In genomic region chr6:108260809-108261569, GRCh38 we compare ENCODE assay signal across 8 cellular contexts. TPM values are rescaled to one million over a fixed set of nuclear protein-coding genes. Genes with fewer than 3 reads are reported as not detected.
DNase-seq lines count a peak whose midpoint lies in the region; ATAC-seq and TF ChIP-seq lines count a peak whose summit lies in the region.

SNX3 (minus strand) TSS chr6:108261040; CDS start chr6:108260921, 119 bp downstream.

- peaks cover 12% of the 10 kb centered on the region for H3K4me1 ChIP-seq in mammary epithelial cell (ENCODE audit: insufficient read depth, low read length)
- H3K4me1 ChIP-seq in iPS-20b (ENCODE audit: insufficient read depth, low read length) = no peaks in the 10 kb centered on the region; the same call in 1 of the 2 replicates

- TF ChIP-seq CTCF in AG04450 (IDR thresholded peaks at IDR 0.05; ENCODE audit: low read depth, low read length) (peak; percentile 32), WERI-Rb-1 (IDR thresholded peaks at IDR 0.05; ENCODE audit: low read depth, low read length) (peak; percentile 22; the same call in 1 of the 2 replicates), mammary epithelial cell (conservative IDR thresholded peaks at IDR 0.05 in 1 of 2, IDR thresholded peaks at IDR 0.05 in 1 of 2; ENCODE audit: extremely low read depth in 1 of 2, insufficient read depth in 1 of 2, low read depth in 1 of 2, low read length in 2 of 2) (peak in 1 of 2 donors; percentile 14)

- H3K9me3 ChIP-seq in AG04450 (ENCODE audit: control insufficient read depth, insufficient read depth, low read length) (peaks cover 4% of the 10 kb centered on the region; the same call in 1 of the 2 replicates), WERI-Rb-1 (ENCODE audit: severe bottlenecking) (no peaks in the 10 kb centered on the region), mammary epithelial cell (replicated peaks; ENCODE audit: insufficient read depth, low read length) (no peaks in the 10 kb centered on the region), iPS-20b (ENCODE audit: insufficient read depth, low read depth, low read length) (no peaks in the 10 kb centered on the region)

- POLR2A ChIA-PET in AG04450 (lab: Yijun Ruan, JAX) = interaction anchor here (0.5 to 1.6 kb wide), 6 partner anchors 12 to 1919 kb away, joined by 3 to 9 read pairs (median 6); partner anchors contain the start of genes AFG1L and WASF1

- peak within 1 kb of the TSS; percentile 80 for H3K9ac ChIP-seq in mammary epithelial cell (ENCODE audit: insufficient read depth, low read length)
- H3K9ac ChIP-seq in iPS-20b (ENCODE audit: low read depth, low read length) = peak within 1 kb of the TSS; percentile 84; the same call in 1 of the 2 replicates

- peaks cover 48% of the 10 kb centered on the region for H3K79me2 ChIP-seq in mammary epithelial cell (ENCODE audit: insufficient read depth, low read length)

- H3K4me2 ChIP-seq in mammary epithelial cell (ENCODE audit: insufficient read depth, low read depth, low read length) = peak within 1 kb of the TSS; percentile 84

- BruUV-seq in mammary epithelial cell (replicated peaks; lab: Mats Ljungman, UMichigan) = no TSS peak

- H3K27ac ChIP-seq in AG04450 (ENCODE audit: low read depth, low read length) = peak within 1 kb of the TSS; percentile 86
- peak within 1 kb of the TSS; percentile 82 for H3K27ac ChIP-seq in WERI-Rb-1
- H3K27ac ChIP-seq in mammary epithelial cell (ENCODE audit: insufficient read depth, low read depth, low read length) = peak within 1 kb of the TSS; percentile 75
- no peak within 1 kb of the TSS for H3K27ac ChIP-seq in iPS-20b (ENCODE audit: low read length)
- peak within 1 kb of the TSS; percentile 85 to 99 (median 97) for H3K27ac ChIP-seq in skin epidermis

- in situ Hi-C loops in mammary epithelial cell (cut with MboI; ENCODE audit: low sequenced_read_pairs in 2 of 2) = loop anchor here in 1 of 2 donors (25.0 kb wide), 1 partner anchor 226 kb away; no protein-coding TSS in a partner anchor

- intact Hi-C loops in mammary epithelial cell (cut with micrococcal nuclease) = loop anchor here (1.0 to 5.0 kb wide), 4 partner anchors 33 to 231 kb away; no protein-coding TSS in a partner anchor

- H3K36me3 ChIP-seq in WERI-Rb-1 = peaks cover 10% of the 10 kb centered on the region; the same call in 1 of the 2 replicates
- H3K36me3 ChIP-seq in mammary epithelial cell (ENCODE audit: insufficient read depth, low read length) = peaks cover 4% of the 10 kb centered on the region
- no peaks in the 10 kb centered on the region for H3K36me3 ChIP-seq in iPS-20b (ENCODE audit: insufficient read depth, low read depth, low read length)

- WGBS in mammary epithelial cell (ENCODE audit: low coverage, missing lambda C conversion rate) = 1% methylated on average over 19 of the region's 83 CpGs

- ATAC-seq in GM18868 (IDR thresholded peaks at IDR 0.05; ENCODE audit: unreplicated experiment) (peak; percentile 91), HG03108 (IDR thresholded peaks at IDR 0.05; ENCODE audit: unreplicated experiment) (peak; percentile 86)

- peak within 1 kb of the TSS; percentile 97 for H2AFZ ChIP-seq in mammary epithelial cell (ENCODE audit: low read depth, low read length)

- H4K20me1 ChIP-seq in mammary epithelial cell (ENCODE audit: insufficient read depth, low read length) = no peaks in the 10 kb centered on the region

- peak; percentile 90 for DNase-seq in AG04450 (ENCODE audit: low read depth, low spot score)
- peak; percentile 96 for DNase-seq in NCI-H2196 (lab: John Stamatoyannopoulos, UW; ENCODE audit: unreplicated experiment)
- peak; percentile 93 for DNase-seq in WERI-Rb-1
- DNase-seq in mammary epithelial cell = peak; percentile 98

- H3K4me3 ChIP-seq in AG04450 (ENCODE audit: low read depth, low read length) = peak within 1 kb of the TSS; percentile 86
- H3K4me3 ChIP-seq in WERI-Rb-1 (ENCODE audit: low read depth, low read length) = peak within 1 kb of the TSS; percentile 98
- peak within 1 kb of the TSS; percentile 84 to 98 (median 93) for H3K4me3 ChIP-seq in mammary epithelial cell (replicated peaks in 1 of 3; ENCODE audit: insufficient read depth in 1 of 3, low read depth in 2 of 3, low read length in 3 of 3)
- H3K4me3 ChIP-seq in iPS-20b (ENCODE audit: low read length) = peak within 1 kb of the TSS; percentile 75
- H3K4me3 ChIP-seq in skin epidermis = peak within 1 kb of the TSS; percentile 74 to 99 (median 92)

- no peaks in the 10 kb centered on the region for H3K27me3 ChIP-seq in AG04450 (ENCODE audit: control insufficient read depth, insufficient read depth, low read length)
- no peaks in the 10 kb centered on the region for H3K27me3 ChIP-seq in WERI-Rb-1 (ENCODE audit: insufficient read depth, low read depth, severe bottlenecking)
- H3K27me3 ChIP-seq in mammary epithelial cell (ENCODE audit: insufficient read depth, low read length) = no peaks in the 10 kb centered on the region
- no peaks in the 10 kb centered on the region for H3K27me3 ChIP-seq in iPS-20b (ENCODE audit: insufficient read depth, low read length)

- dilution Hi-C loops in mammary epithelial cell (cut with HindIII; ENCODE audit: low sequenced_read_pairs) = no loop called here

- CTCF ChIA-PET in AG04450 (lab: Charles Lee) = interaction anchor here (1.0 to 3.2 kb wide), 3 partner anchors 11 to 231 kb away, joined by 3 to 15 read pairs (median 3); no protein-coding TSS in a partner anchor
- CTCF ChIA-PET in mammary epithelial cell (lab: Charles Lee; ENCODE audit: low non-redundant PET) = interaction anchor here (0.5 to 1.0 kb wide), 2 partner anchors 34 to 231 kb away, joined by 3 read pairs; partner anchors contain the start of gene AFG1L

RNA-seq across cellular contexts. Expression of gene SNX3, which starts in this region (rescaled TPM):
- polyA plus RNA-seq in AG04450 (2011; rRNA removed) (291 and 406 TPM in 2 replicates), mammary epithelial cell (146 TPM)
- polyA minus RNA-seq in AG04450 (2011; rRNA and poly(A)+ RNA removed) = 34.5 and 67.0 TPM in 2 replicates
- 100 to 1,000 TPM; 143 to 147 TPM for total RNA-seq in mammary epithelial cell
- polyA minus RNA-seq in mammary epithelial cell = 137 TPM
